ENCODE assay signal across 13 cellular contexts in the genomic region with DNA sequence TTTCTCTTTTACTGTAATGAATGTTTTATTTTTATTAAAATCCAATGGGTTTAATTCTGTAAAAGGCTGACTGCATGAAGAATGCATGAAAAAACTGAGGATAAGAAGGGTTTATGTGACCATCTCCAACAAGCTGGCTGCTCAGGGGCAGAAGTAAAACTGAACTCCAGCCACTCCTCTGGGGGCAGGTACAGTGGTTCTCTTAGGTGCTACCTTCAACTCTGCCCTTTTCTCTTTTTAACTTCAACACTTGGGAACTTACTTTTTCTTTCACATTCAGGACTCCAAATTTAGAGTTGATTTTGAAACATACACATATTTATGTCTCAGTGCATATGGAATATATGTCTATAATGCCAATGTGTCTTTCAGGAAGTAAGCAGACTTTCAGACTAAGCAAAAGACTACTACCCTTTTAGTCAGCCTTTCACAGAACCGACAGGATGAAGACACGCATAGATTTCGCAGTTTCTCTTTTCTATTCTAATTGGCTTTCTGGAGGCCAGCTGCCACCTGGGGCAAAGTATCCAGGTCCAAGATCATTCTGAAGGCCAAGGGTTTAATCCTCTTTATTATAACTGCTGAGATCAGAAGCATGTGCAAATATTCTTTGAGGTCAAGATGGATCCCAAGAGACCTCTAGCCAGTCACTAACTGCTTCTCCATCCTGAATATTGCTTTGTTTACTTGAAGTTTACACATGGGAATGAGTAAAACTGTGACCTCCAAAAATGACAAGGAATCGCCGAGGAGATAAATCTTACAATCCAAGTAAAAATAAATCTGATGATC. TPM values are rescaled to one million over a fixed set of nuclear protein-coding genes. Genes with fewer than 3 reads are reported as not detected.
DNase-seq lines count a peak whose midpoint lies in the region; ATAC-seq and TF ChIP-seq lines count a peak whose summit lies in the region.
"Had no signal": no experiment of that assay in that cellular context is flagged by ENCODE, and none has a peak within 500 bp of the region (broad histone marks: within the 10 kb centered on the region; RNA-seq: fewer than 3 reads in every experiment).

No MANE protein-coding gene starts in this region.

- DNase-seq in naive B cell (no peak), AG08395 (ENCODE audit: low spot score) (no peak), AG20443 (ENCODE audit: low spot score) (no peak), retina (no peak), left lung (no peak)
- DNase-seq: amygdala; NCI-H2171; SIG-M5; spleen; stimulated activated naive CD4-positive, alpha-beta T cell treated with Interleukin-2 at 50 U/mL for 16 hours had no signal

- H3K4me1 Mint-ChIP-seq in naive B cell: peaks cover 21 to 48% (median 36%) of the 10 kb centered on the region in 3 donors

- H3K4me3 Mint-ChIP-seq in naive B cell: peak overlapping the region in 1 of 8 donors; percentile 20

- peaks cover 26 to 30% of the 10 kb centered on the region in 2 donors for H3K36me3 Mint-ChIP-seq in naive B cell

- peaks cover 0 to 14% of the 10 kb centered on the region in 2 donors for H3K36me3 ChIP-seq in left lung

- TF ChIP-seq CTCF in left lung (IDR thresholded peaks at IDR 0.05): no peak

- ATAC-seq in GM18907 (IDR thresholded peaks at IDR 0.05; ENCODE audit: unreplicated experiment): peak; percentile 72
- peak; percentile 74 for ATAC-seq in GM21576 (IDR thresholded peaks at IDR 0.05; ENCODE audit: unreplicated experiment)
- peak; percentile 60 for ATAC-seq in HG03159 (IDR thresholded peaks at IDR 0.05; ENCODE audit: unreplicated experiment)
- ATAC-seq in naive B cell (ENCODE audit: low read depth in 2 of 2): no peak
- ATAC-seq in left lung: no peak

- no peak overlapping the region for H3K27ac ChIP-seq in left lung
- H3K27ac ChIP-seq: spleen had no signal

- H3K9me3 Mint-ChIP-seq in naive B cell: no peaks in the 10 kb centered on the region

- H3K27me3 Mint-ChIP-seq in naive B cell: no peaks in the 10 kb centered on the region

- intact Hi-C loops in left lung (cut with DNase I): no loop called here

- H3K27me3 ChIP-seq in left lung: no peaks in the 10 kb centered on the region
- H3K27me3 ChIP-seq: spleen had no signal

- peak overlapping the region in 5 of 6 donors; percentile 48 to 90 (median 59) for H3K27ac Mint-ChIP-seq in naive B cell

- H3K4me3 ChIP-seq in left lung: no peak overlapping the region
- H3K4me3 ChIP-seq: spleen had no signal

- H3K9me3 ChIP-seq in left lung: no peaks in the 10 kb centered on the region

- no peaks in the 10 kb centered on the region for H3K4me1 ChIP-seq in left lung

RNA-seq across cellular contexts. Expression of gene HS3ST1, which starts 30.7 kb away (rescaled TPM):
- 10 to 100 TPM in 5 of 6 donors, 1 to 10 TPM in 1; 5.8 to 23.9 (median 16.0) TPM for polyA plus RNA-seq in naive B cell (ENCODE audit: low read depth in 6 of 6)
- 10 to 100 TPM in 1 of 2 donors, 1 to 10 TPM in 1; 3.1 to 11.9 TPM for total RNA-seq in left lung

Comparison
In these comparisons a context has a peak if more than half of its experiments do, and no peak if none do; other contexts are left out.
1. ATAC-seq: peak in GM18907 (single experiment), GM21576 (single experiment) and HG03159 (single experiment); none in naive B cell (0 of 2) and left lung (single experiment).